In genomic region chr2:150188177-150188576, GRCh38 we compare ENCODE assay signal across 19 cellular contexts.
DNase-seq lines count a peak whose midpoint lies in the region; ATAC-seq and TF ChIP-seq lines count a peak whose summit lies in the region.
"Had no signal": no experiment of that assay in that cellular context is flagged by ENCODE, and none has a peak within 500 bp of the region (broad histone marks: within the 10 kb centered on the region; RNA-seq: fewer than 3 reads in every experiment).

No MANE protein-coding gene starts in this region.

- peak; percentile 19 to 53 (median 50) for ATAC-seq in right lobe of liver
- ATAC-seq in GM18909 (IDR thresholded peaks at IDR 0.05; ENCODE audit: poor library complexity, unreplicated experiment) = no peak
- ATAC-seq in gastrocnemius medialis = no peak
- no peak for ATAC-seq in HG02798 (IDR thresholded peaks at IDR 0.05; ENCODE audit: poor library complexity, unreplicated experiment)
- ATAC-seq: activated CD8-positive, alpha-beta T cell treated with anti-CD3 and anti-CD28 coated beads, Interleukin-2, amount 10 ng/mL, durations not matched to agents 7 days and 5 days; activated naive CD4-positive, alpha-beta T cell treated with anti-CD3 and anti-CD28 coated beads, Interleukin-2, amount 50 U/mL, for 72 hours had no signal

- no peaks in the 10 kb centered on the region for H3K36me3 ChIP-seq in mammary epithelial cell (ENCODE audit: insufficient read depth, low read length)
- H3K36me3 ChIP-seq in right lobe of liver = no peaks in the 10 kb centered on the region
- no peaks in the 10 kb centered on the region for H3K36me3 ChIP-seq in gastrocnemius medialis
- H3K36me3 ChIP-seq: SJSA1, tibial nerve had no signal

- H3K4me2 ChIP-seq in mammary epithelial cell (ENCODE audit: insufficient read depth, low read depth, low read length) = no peak overlapping the region

- TF ChIP-seq CTCF in AG10803 (conservative IDR thresholded peaks at IDR 0.05; ENCODE audit: low read length) (no peak), mammary epithelial cell (conservative IDR thresholded peaks at IDR 0.05 in 1 of 2, IDR thresholded peaks at IDR 0.05 in 1 of 2; ENCODE audit: extremely low read depth in 1 of 2, insufficient read depth in 1 of 2, low read depth in 1 of 2, low read length in 2 of 2) (peak in 1 of 2 donors; percentile 35), right lobe of liver (IDR thresholded peaks at IDR 0.05) (no peak), gastrocnemius medialis (IDR thresholded peaks at IDR 0.05 in 4 of 5, conservative IDR thresholded peaks at IDR 0.05 in 1 of 5) (no peak)

- H3K4me1 ChIP-seq in mammary epithelial cell (ENCODE audit: insufficient read depth, low read length) (peaks cover 21% of the 10 kb centered on the region), right lobe of liver (peaks cover 0 to 13% (median 2%) of the 10 kb centered on the region in 4 donors), gastrocnemius medialis (no peaks in the 10 kb centered on the region)
- H3K4me1 ChIP-seq: tibial nerve had no signal

- H3K4me3 ChIP-seq in AG10803 (ENCODE audit: low read length) (no peak overlapping the region), mammary epithelial cell (replicated peaks in 1 of 3; ENCODE audit: insufficient read depth in 1 of 3, low read depth in 2 of 3, low read length in 3 of 3) (no peak overlapping the region), right lobe of liver (no peak overlapping the region), gastrocnemius medialis (no peak overlapping the region)
- H3K4me3 ChIP-seq: SJSA1, tibial nerve had no signal

- no peaks in the 10 kb centered on the region for H4K20me1 ChIP-seq in mammary epithelial cell (ENCODE audit: insufficient read depth, low read length)

- TF ChIP-seq POLR2A in right lobe of liver (IDR thresholded peaks at IDR 0.05) = no peak
- TF ChIP-seq POLR2A in gastrocnemius medialis (IDR thresholded peaks at IDR 0.05) = no peak

- DNase-seq in AG10803 (ENCODE audit: low read depth) (peak; percentile 44), LoVo (ENCODE audit: low spot score) (peak; percentile 52), mammary epithelial cell (peak; percentile 37), right lobe of liver (no peak), gastrocnemius medialis (no peak)
- DNase-seq in stimulated activated CD4-positive, alpha-beta T cell treated with anti-CD3 and anti-CD28 coated beads, Interleukin-15, amount 100 ng/mL, for 24 hours = no peak
- DNase-seq: activated B cell treated with CpG ODN at 0.5 μM for 24 hours; activated CD8-positive, alpha-beta T cell treated with anti-CD3 and anti-CD28 coated beads, Interleukin-2, amount 10 ng/mL, durations not matched to agents 7 days and 5 days; activated T-cell treated with anti-CD3 and anti-CD28 coated beads, Interleukin-2, amount 50 U/mL, for 48 hours; AML-193; Kasumi-1; NCI-H1105; NCI-H2081 treated with DMSO at 0.1 percent for 48 hours; stimulated activated naive CD4-positive, alpha-beta T cell had no signal

- intact Hi-C loops in mammary epithelial cell (cut with micrococcal nuclease) (loop anchor here (2.0 to 5.0 kb wide), 3 partner anchors 279 to 424 kb away; partner anchors contain the start of gene RND3), right lobe of liver (cut with DNase I) (no loop called here), gastrocnemius medialis (cut with DNase I; ENCODE audit: low total_unique reads) (no loop called here)

- dilution Hi-C loops in mammary epithelial cell (cut with HindIII; ENCODE audit: low sequenced_read_pairs) = no loop called here

- no peak overlapping the region for H3K9ac ChIP-seq in mammary epithelial cell (ENCODE audit: insufficient read depth, low read length)

- no TSS peak for BruUV-seq in mammary epithelial cell (replicated peaks; lab: Mats Ljungman, UMichigan)

- CTCF ChIA-PET in mammary epithelial cell (lab: Charles Lee; ENCODE audit: low non-redundant PET) = no interaction called here

- in situ Hi-C loops in mammary epithelial cell (cut with MboI; ENCODE audit: low sequenced_read_pairs in 2 of 2) = no loop called here
- in situ Hi-C loops in gastrocnemius medialis (cut with MboI; ENCODE audit: low sequenced_read_pairs in 4 of 4) = no loop called here

- H3K27me3 ChIP-seq in mammary epithelial cell (ENCODE audit: insufficient read depth, low read length) = no peaks in the 10 kb centered on the region
- H3K27me3 ChIP-seq in right lobe of liver = no peaks in the 10 kb centered on the region
- H3K27me3 ChIP-seq in gastrocnemius medialis = no peaks in the 10 kb centered on the region
- H3K27me3 ChIP-seq: SJSA1, tibial nerve had no signal

- H2AFZ ChIP-seq in mammary epithelial cell (ENCODE audit: low read depth, low read length) = peak overlapping the region; percentile 34

- H3K27ac ChIP-seq in mammary epithelial cell (ENCODE audit: insufficient read depth, low read depth, low read length) (peak overlapping the region; percentile 14), right lobe of liver (peak overlapping the region; percentile 31 to 76 (median 76)), gastrocnemius medialis (no peak overlapping the region)
- H3K27ac ChIP-seq: SJSA1, tibial nerve had no signal

- 7% methylated on average over 4 of the region's 4 CpGs for WGBS in mammary epithelial cell (ENCODE audit: low coverage, missing lambda C conversion rate)
- 20% methylated on average over 4 of the region's 4 CpGs for WGBS in right lobe of liver (ENCODE audit: insufficient coverage, low coverage, low lambda C conversion rate, missing lambda C conversion rate)

- H3K79me2 ChIP-seq in mammary epithelial cell (ENCODE audit: insufficient read depth, low read length) = no peaks in the 10 kb centered on the region

- H3K9me3 ChIP-seq in mammary epithelial cell (replicated peaks; ENCODE audit: insufficient read depth, low read length) (no peaks in the 10 kb centered on the region), right lobe of liver (no peaks in the 10 kb centered on the region), gastrocnemius medialis (peaks cover 0 to 4% (median 0%) of the 10 kb centered on the region in 3 donors)
- H3K9me3 ChIP-seq: SJSA1, tibial nerve had no signal

Comparison
In these comparisons a context has a peak if more than half of its experiments do, and no peak if none do; other contexts are left out.
1. DNase-seq: peak in AG10803 (single experiment), LoVo (single experiment) and mammary epithelial cell (single experiment); none in right lobe of liver (0 of 3), gastrocnemius medialis (0 of 2) and stimulated activated CD4-positive, alpha-beta T cell treated with anti-CD3 and anti-CD28 coated beads, Interleukin-15, amount 100 ng/mL, for 24 hours (single experiment).
2. H3K27ac ChIP-seq: peak in mammary epithelial cell (single experiment) and right lobe of liver (3 of 3); none in gastrocnemius medialis (0 of 4).
3. ATAC-seq: peak in right lobe of liver (4 of 4); none in GM18909 (single experiment), gastrocnemius medialis (0 of 2) and HG02798 (single experiment).